In genomic region chr4:16646459-16646858, GRCh38 we compare ENCODE assay signal across 8 cellular contexts.
"Had no signal": no experiment of that assay in that cellular context is flagged by ENCODE, and none has a peak within 500 bp of the region (broad histone marks: within the 10 kb centered on the region; RNA-seq: fewer than 3 reads in every experiment).

No MANE protein-coding gene starts in this region.

- H3K4me3 ChIP-seq: GM12878 had no signal

- DNase-seq: GDM1, GF-D8 had no signal

- FAIRE-seq: G401.6, GM12878, GM12891, GM12892, GM18507, GM19239 had no signal

- ATAC-seq: GM12878 had no signal
